14 cellular contexts compared by ENCODE assay signal in the genomic region with DNA sequence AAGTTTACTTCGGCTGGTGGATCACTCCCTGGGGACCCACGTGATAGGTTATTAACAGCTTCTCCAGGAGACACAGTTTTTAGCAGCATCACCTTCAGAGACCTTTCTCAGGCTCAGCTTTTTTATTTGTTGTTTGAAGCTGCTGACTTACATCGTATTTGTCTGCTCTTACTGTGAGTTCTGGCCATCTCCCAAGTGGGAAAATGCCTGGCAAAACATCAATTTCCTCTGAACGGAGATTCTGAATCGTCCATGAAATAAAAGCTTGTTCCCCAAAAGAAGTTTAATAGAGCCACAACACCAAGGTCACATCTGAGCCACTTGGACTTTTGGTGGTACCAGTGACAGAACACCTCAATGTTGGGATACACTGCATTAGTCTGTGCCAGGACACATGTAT.
A peak's percentile ranks its signal among the peaks of the same experiment; 100 is the strongest.
DNase-seq lines count a peak whose midpoint lies in the region; ATAC-seq and TF ChIP-seq lines count a peak whose summit lies in the region.
"Had no signal": no experiment of that assay in that cellular context is flagged by ENCODE, and none has a peak within 500 bp of the region (broad histone marks: within the 10 kb centered on the region; RNA-seq: fewer than 3 reads in every experiment).

No MANE protein-coding gene starts in this region.

- no peak for TF ChIP-seq CTCF in LNCaP clone FGC (IDR thresholded peaks at IDR 0.05; ENCODE audit: control insufficient read depth, extremely low read depth, insufficient read depth)
- no peak for TF ChIP-seq CTCF in choroid plexus epithelial cell (conservative IDR thresholded peaks at IDR 0.05; ENCODE audit: low read depth, low read length)

- no peak for ATAC-seq in HG03520 (IDR thresholded peaks at IDR 0.05; ENCODE audit: unreplicated experiment)
- ATAC-seq: A549; CD8-positive, alpha-beta T cell had no signal

- H3K4me3 ChIP-seq in LNCaP clone FGC (ENCODE audit: low read depth, low read length) (no peak overlapping the region), choroid plexus epithelial cell (ENCODE audit: low read depth, low read length) (no peak overlapping the region)
- H3K4me3 ChIP-seq: A549 had no signal

- peak; percentile 8 for DNase-seq in LNCaP clone FGC (ENCODE audit: low read depth)
- peak; percentile 8 for DNase-seq in choroid plexus epithelial cell (ENCODE audit: low read depth)
- peak; percentile 1 for DNase-seq in fibroblast of peridontal ligament (ENCODE audit: extremely low read depth)
- no peak for DNase-seq in activated CD8-positive, alpha-beta memory T cell treated with anti-CD3 and anti-CD28 coated beads, Interleukin-2, amount 50 U/mL, for 4 hours
- no peak for DNase-seq in SIG-M5 treated with dmso at 0.1 percent for 504 hours (lab: John Stamatoyannopoulos, UW; ENCODE audit: unreplicated experiment)
- DNase-seq: CD8-positive, alpha-beta T cell; COR-L47; DMS153; DMS79 treated with DMSO at 0.1 percent for 48 hours; EL; HCEC 1CT; HFFc6 had no signal

Comparison
In these comparisons a context has a peak if more than half of its experiments do, and no peak if none do; other contexts are left out.
1. DNase-seq: peak in LNCaP clone FGC (single experiment), choroid plexus epithelial cell (single experiment) and fibroblast of peridontal ligament (single experiment); none in activated CD8-positive, alpha-beta memory T cell treated with anti-CD3 and anti-CD28 coated beads, Interleukin-2, amount 50 U/mL, for 4 hours (single experiment) and SIG-M5 treated with dmso at 0.1 percent for 504 hours (single experiment).